In genomic region chr10:35568483-35569015, GRCh38 we compare ENCODE assay signal across 1 cellular context.
TF ChIP-seq lines count a peak whose summit lies in the region.

No MANE protein-coding gene starts in this region.

TF ChIP-seq in K562, 482 proteins besides CTCF, POLR2A, EP300 and RAD21:
- TF ChIP-seq POLR2G (IDR thresholded peaks at IDR 0.05; ENCODE audit: low read depth, low read length) (peak; percentile 39), ZNF165 (CRISPR knock-in tag; IDR thresholded peaks at IDR 0.05; ENCODE audit: borderline replicate concordance) (no peak)
